8 cellular contexts compared by ENCODE assay signal in the genomic region with DNA sequence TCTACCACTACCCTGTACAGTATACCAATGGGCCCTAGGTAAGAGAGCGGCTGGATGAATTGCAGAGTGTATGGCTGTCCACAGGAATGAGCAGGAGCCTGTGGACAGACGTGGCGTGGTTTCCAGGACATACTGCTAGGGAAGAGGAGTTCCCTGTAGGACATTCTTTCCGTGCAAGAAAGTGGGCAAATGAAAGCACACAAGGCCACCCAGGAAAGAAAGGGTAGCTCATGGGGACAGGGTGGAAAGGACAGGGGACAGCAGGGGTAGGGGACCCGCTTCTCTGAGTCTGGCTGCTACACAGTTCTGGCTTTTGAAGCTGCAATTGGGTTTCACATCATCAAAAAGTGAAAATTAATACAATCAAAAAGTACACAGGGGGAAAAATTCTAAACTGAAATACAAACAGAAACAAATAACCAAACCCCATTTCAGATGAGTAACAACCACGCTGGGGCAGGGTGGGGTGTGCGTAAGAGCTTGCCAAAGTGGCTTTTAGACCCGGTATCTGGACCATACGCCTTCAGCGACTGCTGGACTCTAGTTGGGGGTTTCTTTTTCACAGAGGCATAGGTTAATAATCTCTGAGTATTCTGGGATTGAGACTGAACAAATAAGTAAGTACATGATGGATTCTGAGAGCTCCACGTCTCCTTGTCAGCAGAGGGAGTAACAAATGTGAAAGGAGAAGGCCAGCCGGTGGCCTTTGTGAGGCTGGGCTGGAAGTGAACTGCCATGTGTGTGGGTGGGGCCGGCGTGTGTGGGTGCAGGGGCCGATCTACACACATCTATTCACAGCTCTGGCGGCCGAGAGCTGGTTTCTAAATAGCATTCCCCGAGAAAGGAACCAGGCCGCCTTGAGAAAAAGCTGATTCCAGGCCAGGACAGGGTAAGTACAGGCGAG.
DNase-seq lines count a peak whose midpoint lies in the region; ATAC-seq and TF ChIP-seq lines count a peak whose summit lies in the region.

No MANE protein-coding gene starts in this region.

- H3K9me3 Mint-ChIP-seq in activated T-helper 2 cell treated with anti-CD3 and anti-CD28 coated beads, Interferon-gamma antibody, Interleukin-2, Interleukin-4, amounts not matched to agents 10 μg/mL and 5 μg/mL and 100 μg/mL, durations not matched to agents 14 hours and 24 hours and 36 hours: peaks cover 3% of the 10 kb centered on the region

- H3K27ac ChIP-seq in cardiac muscle cell (peak overlapping the region; percentile 48), psoas muscle (peak overlapping the region; percentile 82)

- intact Hi-C loops in activated T-helper 2 cell treated with anti-CD3 and anti-CD28 coated beads, Interferon-gamma antibody, Interleukin-2, Interleukin-4, amounts not matched to agents 10 μg/mL and 5 μg/mL and 100 μg/mL, durations not matched to agents 14 hours and 24 hours and 36 hours (cut with micrococcal nuclease): no loop called here
- intact Hi-C loops in psoas muscle (cut with DNase I): loop anchor here in 1 of 2 donors (5.0 kb wide), 1 partner anchor 1915 kb away; no protein-coding TSS in a partner anchor

- WGBS in psoas muscle, 3 donors: 35 to 41% (median 38%) methylated on average over 20 of the region's 20 CpGs

- H3K27me3 Mint-ChIP-seq in activated T-helper 2 cell treated with anti-CD3 and anti-CD28 coated beads, Interferon-gamma antibody, Interleukin-2, Interleukin-4, amounts not matched to agents 10 μg/mL and 5 μg/mL and 100 μg/mL, durations not matched to agents 14 hours and 24 hours and 36 hours (ENCODE audit: low read depth): no peaks in the 10 kb centered on the region

- TF ChIP-seq CTCF in cardiac muscle cell (IDR thresholded peaks at IDR 0.05; ENCODE audit: low read depth, low read length) (no peak), psoas muscle (IDR thresholded peaks at IDR 0.05) (peak; percentile 24)

- H3K4me1 ChIP-seq in cardiac muscle cell (ENCODE audit: low read depth) (peaks cover 38% of the 10 kb centered on the region), psoas muscle (peaks cover 59% of the 10 kb centered on the region)

- DNase-seq in COLO829 (ENCODE audit: low spot score) (peak; percentile 42), cardiac muscle cell (ENCODE audit: low read depth in 1 of 2, low spot score in 1 of 2) (peak in 1 of 2 donors; percentile 76), psoas muscle (peak; percentile 76 to 84), OCI-M2 (lab: John Stamatoyannopoulos, UW; ENCODE audit: unreplicated experiment) (no peak)
- no peak for DNase-seq in activated T-helper 2 cell treated with anti-CD3 and anti-CD28 coated beads, Interferon-gamma antibody, Interleukin-2, Interleukin-4, amounts not matched to agents 10 μg/mL and 5 μg/mL and 100 μg/mL, durations not matched to agents 14 hours and 24 hours and 36 hours (ENCODE audit: low spot score)

- H3K4me1 Mint-ChIP-seq in activated T-helper 2 cell treated with anti-CD3 and anti-CD28 coated beads, Interferon-gamma antibody, Interleukin-2, Interleukin-4, amounts not matched to agents 10 μg/mL and 5 μg/mL and 100 μg/mL, durations not matched to agents 14 hours and 24 hours and 36 hours (ENCODE audit: low read depth): peaks cover 51% of the 10 kb centered on the region

- H3K9me3 ChIP-seq in cardiac muscle cell (ENCODE audit: low read depth) (no peaks in the 10 kb centered on the region), psoas muscle (no peaks in the 10 kb centered on the region)

- H3K27me3 ChIP-seq in cardiac muscle cell (no peaks in the 10 kb centered on the region), psoas muscle (ENCODE audit: insufficient read depth in 3 of 3, low read length in 2 of 3) (no peaks in the 10 kb centered on the region)

- no peak overlapping the region for H3K4me3 Mint-ChIP-seq in activated T-helper 2 cell treated with anti-CD3 and anti-CD28 coated beads, Interferon-gamma antibody, Interleukin-2, Interleukin-4, amounts not matched to agents 10 μg/mL and 5 μg/mL and 100 μg/mL, durations not matched to agents 14 hours and 24 hours and 36 hours (ENCODE audit: low read depth)

- H3K4me3 ChIP-seq in cardiac muscle cell (no peak overlapping the region), psoas muscle (peak overlapping the region; percentile 40)

- peak; percentile 58 to 72 (median 64) for ATAC-seq in psoas muscle
- ATAC-seq in HG02840 (IDR thresholded peaks at IDR 0.05; ENCODE audit: low FRiP score, unreplicated experiment): no peak
- no peak for ATAC-seq in GM21723 (IDR thresholded peaks at IDR 0.05; ENCODE audit: unreplicated experiment)
- no peak for ATAC-seq in HG03139 (IDR thresholded peaks at IDR 0.05; ENCODE audit: unreplicated experiment)

- no peaks in the 10 kb centered on the region for H3K36me3 ChIP-seq in cardiac muscle cell
- no peaks in the 10 kb centered on the region for H3K36me3 ChIP-seq in psoas muscle (ENCODE audit: insufficient read depth in 1 of 2, low read depth in 1 of 2)

- peaks cover 34% of the 10 kb centered on the region for H3K36me3 Mint-ChIP-seq in activated T-helper 2 cell treated with anti-CD3 and anti-CD28 coated beads, Interferon-gamma antibody, Interleukin-2, Interleukin-4, amounts not matched to agents 10 μg/mL and 5 μg/mL and 100 μg/mL, durations not matched to agents 14 hours and 24 hours and 36 hours (ENCODE audit: low read depth)

- peak overlapping the region; percentile 40 for H3K27ac Mint-ChIP-seq in activated T-helper 2 cell treated with anti-CD3 and anti-CD28 coated beads, Interferon-gamma antibody, Interleukin-2, Interleukin-4, amounts not matched to agents 10 μg/mL and 5 μg/mL and 100 μg/mL, durations not matched to agents 14 hours and 24 hours and 36 hours

Comparison
In these comparisons a context has a peak if more than half of its experiments do, and no peak if none do; other contexts are left out.
1. DNase-seq: peak in COLO829 (single experiment) and psoas muscle (2 of 2); none in activated T-helper 2 cell treated with anti-CD3 and anti-CD28 coated beads, Interferon-gamma antibody, Interleukin-2, Interleukin-4, amounts not matched to agents 10 μg/mL and 5 μg/mL and 100 μg/mL, durations not matched to agents 14 hours and 24 hours and 36 hours (single experiment) and OCI-M2 (single experiment).
2. ATAC-seq: peak in psoas muscle (4 of 4); none in HG02840 (single experiment), GM21723 (single experiment) and HG03139 (single experiment).